ENCODE assay signal across 8 cellular contexts in genomic region chr3:119676020-119676419, GRCh38.
DNase-seq lines count a peak whose midpoint lies in the region; ATAC-seq and TF ChIP-seq lines count a peak whose summit lies in the region.

No MANE protein-coding gene starts in this region.

- no peaks in the 10 kb centered on the region for H3K27me3 ChIP-seq in RWPE2 (ENCODE audit: insufficient read depth, poor library complexity, severe bottlenecking)

- DNase-seq in GM12865 (ENCODE audit: low read depth) (no peak), RWPE2 (ENCODE audit: low spot score) (no peak), fibroblast of mammary gland (ENCODE audit: low read depth) (peak; percentile 11), retinal pigment epithelial cell (ENCODE audit: low read depth) (no peak), DMS114 treated with DMSO at 0.1 percent for 48 hours (lab: John Stamatoyannopoulos, UW; ENCODE audit: unreplicated experiment) (no peak), NCI-H2029 (lab: John Stamatoyannopoulos, UW) (no peak)
- DNase-seq in activated CD4-positive, alpha-beta T cell treated with anti-CD3 and anti-CD28 coated beads, Interleukin-2, amount 50 U/mL, for 4 hours, result no peak

- H3K9me3 ChIP-seq in RWPE2 (ENCODE audit: severe bottlenecking), result no peaks in the 10 kb centered on the region

- H3K36me3 ChIP-seq in RWPE2 (ENCODE audit: low read depth), result peaks cover 43% of the 10 kb centered on the region

- H3K4me1 ChIP-seq in RWPE2 (ENCODE audit: insufficient read depth, poor library complexity, severe bottlenecking), result peaks cover 6% of the 10 kb centered on the region

- no peak for TF ChIP-seq CTCF in GM12865 (IDR thresholded peaks at IDR 0.05; ENCODE audit: insufficient read depth, low read depth, low read length, missing control alignments)
- no peak for TF ChIP-seq CTCF in RWPE2 (IDR thresholded peaks at IDR 0.05; ENCODE audit: poor library complexity, severe bottlenecking)
- TF ChIP-seq CTCF in fibroblast of mammary gland (conservative IDR thresholded peaks at IDR 0.05; ENCODE audit: control insufficient read depth, insufficient read depth, low read depth, low read length), result no peak
- no peak for TF ChIP-seq CTCF in retinal pigment epithelial cell (conservative IDR thresholded peaks at IDR 0.05; ENCODE audit: low read depth, low read length)

- H3K4me3 ChIP-seq in GM12865 (ENCODE audit: low read depth, low read length) (peak overlapping the region; percentile 85), RWPE2 (ENCODE audit: severe bottlenecking) (peak overlapping the region; percentile 53), fibroblast of mammary gland (ENCODE audit: control insufficient read depth, low read depth, low read length) (peak overlapping the region; percentile 65), retinal pigment epithelial cell (ENCODE audit: low read length) (peak overlapping the region; percentile 76)

- peak overlapping the region; percentile 73 for H3K27ac ChIP-seq in RWPE2 (ENCODE audit: poor library complexity, severe bottlenecking)

- ATAC-seq in RWPE2 (ENCODE audit: low read depth), result no peak
- no peak for ATAC-seq in HG03439 (IDR thresholded peaks at IDR 0.05; ENCODE audit: unreplicated experiment)
